Comparison of ENCODE assay signal across 20 cellular contexts in genomic region chr2:239315308-239315707, GRCh38.
A peak's percentile ranks its signal among the peaks of the same experiment; 100 is the strongest.
DNase-seq lines count a peak whose midpoint lies in the region; ATAC-seq and TF ChIP-seq lines count a peak whose summit lies in the region.
"Had no signal": no experiment of that assay in that cellular context is flagged by ENCODE, and none has a peak within 500 bp of the region (broad histone marks: within the 10 kb centered on the region; RNA-seq: fewer than 3 reads in every experiment).

No MANE protein-coding gene starts in this region.

- TF ChIP-seq CTCF in OCI-LY3 (IDR thresholded peaks at IDR 0.05; ENCODE audit: low read depth, low read length) = no peak
- no peak for TF ChIP-seq CTCF in type B pancreatic cell (conservative IDR thresholded peaks at IDR 0.05)
- no peak for TF ChIP-seq CTCF in osteoblast (IDR thresholded peaks at IDR 0.05; ENCODE audit: extremely low read depth, low read depth, low read length)

- no peak for ATAC-seq in activated naive CD4-positive, alpha-beta T cell treated with anti-CD3 and anti-CD28 coated beads, Interleukin-2, amount 50 U/mL, for 72 hours
- peak; percentile 45 to 74 for ATAC-seq in naive B cell (ENCODE audit: low read depth in 2 of 2)

- DNase-seq in activated naive CD4-positive, alpha-beta T cell treated with anti-CD3 and anti-CD28 coated beads, Interleukin-2, amount 10 ng/mL, durations not matched to agents 7 days and 5 days = peak; percentile 14
- no peak for DNase-seq in activated naive CD4-positive, alpha-beta T cell treated with anti-CD3 and anti-CD28 coated beads, Interleukin-2, amount 50 U/mL, for 72 hours (ENCODE audit: low spot score in 2 of 2)
- no peak for DNase-seq in naive B cell
- DNase-seq in type B pancreatic cell (ENCODE audit: extremely low spot score, unreplicated experiment) = peak; percentile 20
- DNase-seq in osteoblast (ENCODE audit: insufficient read length, low spot score, missing footprints) = no peak
- no peak for DNase-seq in activated naive CD8-positive, alpha-beta T cell treated with anti-CD3 and anti-CD28 coated beads for 36 hours
- DNase-seq in GM23248 = no peak
- DNase-seq: activated CD4-positive, CD25-positive, alpha-beta regulatory T cell treated with anti-CD3 and anti-CD28 coated beads, Interleukin-2, amount 50 U/mL, for 72 hours; activated T-cell treated with anti-CD3 and anti-CD28 coated beads, Interleukin-2, amount 50 U/mL, for 4 hours; central memory CD4-positive, alpha-beta T cell; foreskin fibroblast; NCI-H146; NCI-H345; nephron progenitor cell; retina; Right ventricle myocardium superior; thyroid gland had no signal

- in situ Hi-C loops in GM23248 (cut with MboI) = no loop called here

- H4K20me1 ChIP-seq in OCI-LY3 (ENCODE audit: insufficient read depth, low read length) (peaks cover 38% of the 10 kb centered on the region), osteoblast (ENCODE audit: insufficient read depth, low read length) (no peaks in the 10 kb centered on the region), GM23248 (ENCODE audit: insufficient read depth) (no peaks in the 10 kb centered on the region)

- CTCF ChIA-PET in activated naive CD4-positive, alpha-beta T cell treated with anti-CD3 and anti-CD28 coated beads, Interleukin-2, amount 10 ng/mL, durations not matched to agents 7 days and 5 days (lab: Charles Lee) = interaction anchor here (1.0 kb wide), 1 partner anchor 11 kb away, joined by 3 read pairs; no protein-coding TSS in a partner anchor

- peaks cover 18% of the 10 kb centered on the region for H3K4me1 ChIP-seq in OCI-LY3 (ENCODE audit: low read length)
- H3K4me1 ChIP-seq in osteoblast (ENCODE audit: insufficient read depth, low read length) = peaks cover 6% of the 10 kb centered on the region
- peaks cover 25% of the 10 kb centered on the region for H3K4me1 ChIP-seq in GM23248 (ENCODE audit: insufficient read depth)

- H3K9me3 ChIP-seq in OCI-LY3 (ENCODE audit: insufficient read depth, low read length) (no peaks in the 10 kb centered on the region), osteoblast (ENCODE audit: low read depth, low read length) (no peaks in the 10 kb centered on the region), GM23248 (ENCODE audit: low read depth) (no peaks in the 10 kb centered on the region)
- H3K9me3 ChIP-seq: left ventricle myocardium inferior, thyroid gland had no signal

- no peak overlapping the region for H2AFZ ChIP-seq in OCI-LY3 (ENCODE audit: low read depth, low read length)
- no peak overlapping the region for H2AFZ ChIP-seq in osteoblast (ENCODE audit: low read length)
- no peak overlapping the region for H2AFZ ChIP-seq in GM23248

- H3K27ac ChIP-seq in OCI-LY3 (ENCODE audit: low read length) (no peak overlapping the region), osteoblast (ENCODE audit: low read depth, low read length) (no peak overlapping the region), GM23248 (no peak overlapping the region)
- H3K27ac ChIP-seq: thyroid gland had no signal

- peaks cover 4% of the 10 kb centered on the region for H3K36me3 ChIP-seq in OCI-LY3 (replicated peaks; ENCODE audit: low read depth, low read length)
- no peaks in the 10 kb centered on the region for H3K36me3 ChIP-seq in osteoblast (ENCODE audit: insufficient read depth, low read length)
- no peaks in the 10 kb centered on the region for H3K36me3 ChIP-seq in GM23248 (ENCODE audit: low read depth)
- H3K36me3 ChIP-seq: left ventricle myocardium inferior, thyroid gland had no signal

- H3K9ac ChIP-seq in OCI-LY3 (ENCODE audit: low read length) = no peak overlapping the region
- no peak overlapping the region for H3K9ac ChIP-seq in GM23248

- H3K4me2 ChIP-seq in OCI-LY3 (ENCODE audit: low read length) (peak overlapping the region; percentile 38), osteoblast (ENCODE audit: insufficient read depth, low read length) (no peak overlapping the region), GM23248 (ENCODE audit: unreplicated experiment) (no peak overlapping the region)

- no peaks in the 10 kb centered on the region for H3K9me2 ChIP-seq in GM23248 (ENCODE audit: insufficient read depth)

- WGBS in GM23248 (ENCODE audit: low coverage in 1 of 2, low lambda C conversion rate in 2 of 2, missing lambda C conversion rate in 2 of 2), 2 experiments = 98 to 99% methylated on average over 10 of the region's 10 CpGs

- H3K4me1 Mint-ChIP-seq in activated naive CD4-positive, alpha-beta T cell treated with anti-CD3 and anti-CD28 coated beads, Interleukin-2, amount 10 ng/mL, durations not matched to agents 7 days and 5 days = peaks cover 39% of the 10 kb centered on the region
- peaks cover 16 to 25% (median 25%) of the 10 kb centered on the region in 3 donors for H3K4me1 Mint-ChIP-seq in naive B cell
- H3K4me1 Mint-ChIP-seq in type B pancreatic cell (ENCODE audit: unreplicated experiment) = peaks cover 43% of the 10 kb centered on the region
- peaks cover 25% of the 10 kb centered on the region for H3K4me1 Mint-ChIP-seq in activated naive CD8-positive, alpha-beta T cell treated with anti-CD3 and anti-CD28 coated beads for 36 hours

- H3K27me3 ChIP-seq in OCI-LY3 (ENCODE audit: low read depth, low read length) = peaks cover 8% of the 10 kb centered on the region; the same call in 1 of the 2 replicates
- no peaks in the 10 kb centered on the region for H3K27me3 ChIP-seq in osteoblast (ENCODE audit: insufficient read depth, low read length)
- H3K27me3 ChIP-seq in GM23248 (replicated peaks; ENCODE audit: insufficient read depth) = no peaks in the 10 kb centered on the region
- H3K27me3 ChIP-seq: thyroid gland had no signal

- no peaks in the 10 kb centered on the region for H3K27me3 Mint-ChIP-seq in activated naive CD4-positive, alpha-beta T cell treated with anti-CD3 and anti-CD28 coated beads, Interleukin-2, amount 10 ng/mL, durations not matched to agents 7 days and 5 days
- H3K27me3 Mint-ChIP-seq in naive B cell (no peaks in the 10 kb centered on the region), type B pancreatic cell (no peaks in the 10 kb centered on the region)
- no peaks in the 10 kb centered on the region for H3K27me3 Mint-ChIP-seq in activated naive CD8-positive, alpha-beta T cell treated with anti-CD3 and anti-CD28 coated beads for 36 hours

- H3K79me2 ChIP-seq in OCI-LY3 (ENCODE audit: low read length) = no peaks in the 10 kb centered on the region
- H3K79me2 ChIP-seq in osteoblast (ENCODE audit: insufficient read depth, low read length) = peaks cover 12% of the 10 kb centered on the region
- peaks cover 21% of the 10 kb centered on the region for H3K79me2 ChIP-seq in GM23248 (ENCODE audit: insufficient read depth)

- H3K4me3 ChIP-seq in OCI-LY3 (ENCODE audit: low read length) (no peak overlapping the region), osteoblast (ENCODE audit: insufficient read depth, low read length) (no peak overlapping the region), GM23248 (no peak overlapping the region)
- H3K4me3 ChIP-seq: left ventricle myocardium inferior, thyroid gland had no signal

- H3F3A ChIP-seq in GM23248 (ENCODE audit: insufficient read depth) = no peaks in the 10 kb centered on the region; the same call in 1 of the 2 replicates

- no peak overlapping the region for H3K4me3 Mint-ChIP-seq in activated naive CD4-positive, alpha-beta T cell treated with anti-CD3 and anti-CD28 coated beads, Interleukin-2, amount 10 ng/mL, durations not matched to agents 7 days and 5 days
- peak overlapping the region in 3 of 8 donors; percentile 24 to 65 (median 45) for H3K4me3 Mint-ChIP-seq in naive B cell
- no peak overlapping the region for H3K4me3 Mint-ChIP-seq in type B pancreatic cell
- no peak overlapping the region for H3K4me3 Mint-ChIP-seq in activated naive CD8-positive, alpha-beta T cell treated with anti-CD3 and anti-CD28 coated beads for 36 hours
- H3K4me3 Mint-ChIP-seq: activated T-cell treated with anti-CD3 and anti-CD28 coated beads, Interleukin-2, amount 50 U/mL, for 4 hours; nephron progenitor cell; T-helper 1 cell treated with Interleukin-12 subunit alpha and Interleukin-12 subunit beta and Interleukin-4 antibody, amounts not matched to agents 30 μg/mL and 1 μg/mL, for 36 hours had no signal

- no peaks in the 10 kb centered on the region for H3K9me3 Mint-ChIP-seq in activated naive CD4-positive, alpha-beta T cell treated with anti-CD3 and anti-CD28 coated beads, Interleukin-2, amount 10 ng/mL, durations not matched to agents 7 days and 5 days
- peaks cover 3 to 9% of the 10 kb centered on the region in 2 donors for H3K9me3 Mint-ChIP-seq in activated naive CD4-positive, alpha-beta T cell treated with anti-CD3 and anti-CD28 coated beads, Interleukin-2, amount 50 U/mL, for 72 hours
- H3K9me3 Mint-ChIP-seq in naive B cell (peaks cover 3 to 15% (median 9%) of the 10 kb centered on the region in 7 donors), type B pancreatic cell (peaks cover 5% of the 10 kb centered on the region)
- H3K9me3 Mint-ChIP-seq in activated naive CD8-positive, alpha-beta T cell treated with anti-CD3 and anti-CD28 coated beads for 36 hours = peaks cover 8% of the 10 kb centered on the region
- H3K9me3 Mint-ChIP-seq: T-helper 1 cell treated with Interleukin-12 subunit alpha and Interleukin-12 subunit beta and Interleukin-4 antibody, amounts not matched to agents 30 μg/mL and 1 μg/mL, for 36 hours had no signal

- peaks cover 18% of the 10 kb centered on the region for H3K36me3 Mint-ChIP-seq in activated naive CD4-positive, alpha-beta T cell treated with anti-CD3 and anti-CD28 coated beads, Interleukin-2, amount 10 ng/mL, durations not matched to agents 7 days and 5 days
- H3K36me3 Mint-ChIP-seq in activated naive CD4-positive, alpha-beta T cell treated with anti-CD3 and anti-CD28 coated beads, Interleukin-2, amount 50 U/mL, for 72 hours = peaks cover 14 to 28% of the 10 kb centered on the region in 2 donors
- H3K36me3 Mint-ChIP-seq in naive B cell (peaks cover 20 to 21% of the 10 kb centered on the region in 2 donors), type B pancreatic cell (peaks cover 29% of the 10 kb centered on the region)
- peaks cover 24% of the 10 kb centered on the region for H3K36me3 Mint-ChIP-seq in activated naive CD8-positive, alpha-beta T cell treated with anti-CD3 and anti-CD28 coated beads for 36 hours

- H3K27ac Mint-ChIP-seq in activated naive CD4-positive, alpha-beta T cell treated with anti-CD3 and anti-CD28 coated beads, Interleukin-2, amount 10 ng/mL, durations not matched to agents 7 days and 5 days = no peak overlapping the region
- H3K27ac Mint-ChIP-seq in activated naive CD4-positive, alpha-beta T cell treated with anti-CD3 and anti-CD28 coated beads, Interleukin-2, amount 50 U/mL, for 72 hours = no peak overlapping the region
- H3K27ac Mint-ChIP-seq in naive B cell (peak overlapping the region in 4 of 6 donors; percentile 5 to 67 (median 43)), type B pancreatic cell (no peak overlapping the region)
- no peak overlapping the region for H3K27ac Mint-ChIP-seq in activated naive CD8-positive, alpha-beta T cell treated with anti-CD3 and anti-CD28 coated beads for 36 hours
- H3K27ac Mint-ChIP-seq: nephron progenitor cell had no signal

Comparison
In these comparisons a context has a peak if more than half of its experiments do, and no peak if none do; other contexts are left out.
1. DNase-seq: peak in activated naive CD4-positive, alpha-beta T cell treated with anti-CD3 and anti-CD28 coated beads, Interleukin-2, amount 10 ng/mL, durations not matched to agents 7 days and 5 days (single experiment) and type B pancreatic cell (single experiment); none in activated naive CD4-positive, alpha-beta T cell treated with anti-CD3 and anti-CD28 coated beads, Interleukin-2, amount 50 U/mL, for 72 hours (0 of 2), naive B cell (single experiment), osteoblast (single experiment), activated naive CD8-positive, alpha-beta T cell treated with anti-CD3 and anti-CD28 coated beads for 36 hours (single experiment) and GM23248 (single experiment).
2. H3K27ac Mint-ChIP-seq: peak in naive B cell (4 of 6); none in activated naive CD4-positive, alpha-beta T cell treated with anti-CD3 and anti-CD28 coated beads, Interleukin-2, amount 10 ng/mL, durations not matched to agents 7 days and 5 days (single experiment), activated naive CD4-positive, alpha-beta T cell treated with anti-CD3 and anti-CD28 coated beads, Interleukin-2, amount 50 U/mL, for 72 hours (0 of 2), type B pancreatic cell (single experiment) and activated naive CD8-positive, alpha-beta T cell treated with anti-CD3 and anti-CD28 coated beads for 36 hours (single experiment).
3. ATAC-seq: peak in naive B cell (2 of 2); none in activated naive CD4-positive, alpha-beta T cell treated with anti-CD3 and anti-CD28 coated beads, Interleukin-2, amount 50 U/mL, for 72 hours (0 of 2).